In genomic region chr12:27861428-27862167, GRCh38 we compare ENCODE assay signal across 11 cellular contexts.
DNase-seq lines count a peak whose midpoint lies in the region; ATAC-seq and TF ChIP-seq lines count a peak whose summit lies in the region.
"Had no signal": no experiment of that assay in that cellular context is flagged by ENCODE, and none has a peak within 500 bp of the region (broad histone marks: within the 10 kb centered on the region; RNA-seq: fewer than 3 reads in every experiment).

No MANE protein-coding gene starts in this region.

- H3K27ac ChIP-seq in body of pancreas (no peak overlapping the region), testis (no peak overlapping the region)
- H3K27ac ChIP-seq: pancreas had no signal

- intact Hi-C loops in activated CD4-positive, alpha-beta memory T cell treated with anti-CD3 and anti-CD28 coated beads for 36 hours (cut with micrococcal nuclease), result loop anchor here (1.0 to 5.0 kb wide), 2 partner anchors 59 to 361 kb away; no protein-coding TSS in a partner anchor
- intact Hi-C loops in body of pancreas (cut with DNase I), result no loop called here
- intact Hi-C loops in testis (cut with DNase I; ENCODE audit: low total_unique reads), result no loop called here

- H3K36me3 Mint-ChIP-seq in activated CD4-positive, alpha-beta memory T cell treated with anti-CD3 and anti-CD28 coated beads for 36 hours, result no peaks in the 10 kb centered on the region
- H3K36me3 Mint-ChIP-seq in activated CD4-positive, alpha-beta memory T cell treated with anti-CD3 and anti-CD28 coated beads, Interleukin-2, amount 10 ng/mL, durations not matched to agents 7 days and 5 days (ENCODE audit: low read depth), result no peaks in the 10 kb centered on the region

- H3K4me1 ChIP-seq in body of pancreas, result no peaks in the 10 kb centered on the region
- H3K4me1 ChIP-seq in testis, result no peaks in the 10 kb centered on the region
- H3K4me1 ChIP-seq: pancreas had no signal

- H3K4me3 ChIP-seq in body of pancreas, result no peak overlapping the region
- no peak overlapping the region for H3K4me3 ChIP-seq in testis
- H3K4me3 ChIP-seq: pancreas had no signal

- peaks cover under 1% of the 10 kb centered on the region for H3K27me3 Mint-ChIP-seq in activated CD4-positive, alpha-beta memory T cell treated with anti-CD3 and anti-CD28 coated beads for 36 hours
- peaks cover 8% of the 10 kb centered on the region for H3K27me3 Mint-ChIP-seq in activated CD4-positive, alpha-beta memory T cell treated with anti-CD3 and anti-CD28 coated beads, Interleukin-2, amount 10 ng/mL, durations not matched to agents 7 days and 5 days

- peak; percentile 24 for DNase-seq in activated CD4-positive, alpha-beta memory T cell treated with anti-CD3 and anti-CD28 coated beads for 36 hours
- DNase-seq in activated CD4-positive, alpha-beta memory T cell treated with anti-CD3 and anti-CD28 coated beads, Interleukin-2, amount 10 ng/mL, durations not matched to agents 7 days and 5 days, result no peak
- peak in 3 of 4 donors; percentile 14 to 19 (median 16) for DNase-seq in body of pancreas
- DNase-seq in testis, result peak; percentile 78
- no peak for DNase-seq in NK-92 (lab: John Stamatoyannopoulos, UW; ENCODE audit: unreplicated experiment)
- no peak for DNase-seq in medulla oblongata (ENCODE audit: extremely low spot score)
- no peak for DNase-seq in T-helper 9 cell
- DNase-seq: GOT3, NCI-H774, pancreas had no signal

- TF ChIP-seq POLR2A in body of pancreas (IDR thresholded peaks at IDR 0.05) (no peak), testis (IDR thresholded peaks at IDR 0.05) (no peak)

- no peak overlapping the region for H3K4me3 Mint-ChIP-seq in activated CD4-positive, alpha-beta memory T cell treated with anti-CD3 and anti-CD28 coated beads for 36 hours
- no peak overlapping the region for H3K4me3 Mint-ChIP-seq in activated CD4-positive, alpha-beta memory T cell treated with anti-CD3 and anti-CD28 coated beads, Interleukin-2, amount 10 ng/mL, durations not matched to agents 7 days and 5 days

- H3K27me3 ChIP-seq in body of pancreas, result no peaks in the 10 kb centered on the region
- H3K27me3 ChIP-seq in testis, result no peaks in the 10 kb centered on the region
- H3K27me3 ChIP-seq: pancreas had no signal

- no peaks in the 10 kb centered on the region for H3K36me3 ChIP-seq in body of pancreas (replicated peaks in 1 of 2; ENCODE audit: insufficient read depth in 1 of 2, low read depth in 2 of 2)
- H3K36me3 ChIP-seq in testis (ENCODE audit: low read depth, missing control alignments), result no peaks in the 10 kb centered on the region
- H3K36me3 ChIP-seq: pancreas had no signal

- no peak for TF ChIP-seq CTCF in body of pancreas (IDR thresholded peaks at IDR 0.05)
- TF ChIP-seq CTCF in testis (IDR thresholded peaks at IDR 0.05), result no peak

- ATAC-seq in HG03045 (IDR thresholded peaks at IDR 0.05; ENCODE audit: unreplicated experiment) (peak; percentile 97), body of pancreas (no peak)

- CTCF ChIA-PET in activated CD4-positive, alpha-beta memory T cell treated with anti-CD3 and anti-CD28 coated beads for 36 hours (lab: Charles Lee), result interaction anchor here (1.0 to 1.4 kb wide), 2 partner anchors 38 to 40 kb away, joined by 4 to 9 read pairs; no protein-coding TSS in a partner anchor
- CTCF ChIA-PET in activated CD4-positive, alpha-beta memory T cell treated with anti-CD3 and anti-CD28 coated beads, Interleukin-2, amount 10 ng/mL, durations not matched to agents 7 days and 5 days (lab: Charles Lee), result interaction anchor here (1.2 kb wide), 1 partner anchor 40 kb away, joined by 6 read pairs; no protein-coding TSS in a partner anchor

- H3K9me3 Mint-ChIP-seq in activated CD4-positive, alpha-beta memory T cell treated with anti-CD3 and anti-CD28 coated beads for 36 hours, result no peaks in the 10 kb centered on the region
- no peaks in the 10 kb centered on the region for H3K9me3 Mint-ChIP-seq in activated CD4-positive, alpha-beta memory T cell treated with anti-CD3 and anti-CD28 coated beads, Interleukin-2, amount 10 ng/mL, durations not matched to agents 7 days and 5 days

- no peaks in the 10 kb centered on the region for H3K9me3 ChIP-seq in body of pancreas
- no peaks in the 10 kb centered on the region for H3K9me3 ChIP-seq in testis
- H3K9me3 ChIP-seq: pancreas had no signal

- H3K27ac Mint-ChIP-seq in activated CD4-positive, alpha-beta memory T cell treated with anti-CD3 and anti-CD28 coated beads for 36 hours, result no peak overlapping the region
- H3K27ac Mint-ChIP-seq in activated CD4-positive, alpha-beta memory T cell treated with anti-CD3 and anti-CD28 coated beads, Interleukin-2, amount 10 ng/mL, durations not matched to agents 7 days and 5 days, result no peak overlapping the region

- POLR2A ChIA-PET in activated CD4-positive, alpha-beta memory T cell treated with anti-CD3 and anti-CD28 coated beads for 36 hours (lab: Charles Lee), result interaction anchor here (0.7 kb wide), 1 partner anchor 39 kb away, joined by 3 read pairs; no protein-coding TSS in a partner anchor
- POLR2A ChIA-PET in activated CD4-positive, alpha-beta memory T cell treated with anti-CD3 and anti-CD28 coated beads, Interleukin-2, amount 10 ng/mL, durations not matched to agents 7 days and 5 days (lab: Charles Lee), result no interaction called here

- H3K4me1 Mint-ChIP-seq in activated CD4-positive, alpha-beta memory T cell treated with anti-CD3 and anti-CD28 coated beads for 36 hours (ENCODE audit: low read depth), result peaks cover 20% of the 10 kb centered on the region
- H3K4me1 Mint-ChIP-seq in activated CD4-positive, alpha-beta memory T cell treated with anti-CD3 and anti-CD28 coated beads, Interleukin-2, amount 10 ng/mL, durations not matched to agents 7 days and 5 days, result peaks cover 29% of the 10 kb centered on the region

- 81 to 86% methylated on average over 8 of the region's 8 CpGs for WGBS in body of pancreas, 2 donors
- WGBS in testis, 2 donors, result 50 to 55% methylated on average over 8 of the region's 8 CpGs

Comparison
In these comparisons a context has a peak if more than half of its experiments do, and no peak if none do; other contexts are left out.
1. DNase-seq: peak in activated CD4-positive, alpha-beta memory T cell treated with anti-CD3 and anti-CD28 coated beads for 36 hours (single experiment), body of pancreas (3 of 4) and testis (single experiment); none in activated CD4-positive, alpha-beta memory T cell treated with anti-CD3 and anti-CD28 coated beads, Interleukin-2, amount 10 ng/mL, durations not matched to agents 7 days and 5 days (single experiment), NK-92 (single experiment), medulla oblongata (single experiment) and T-helper 9 cell (single experiment).